In the genomic region with DNA sequence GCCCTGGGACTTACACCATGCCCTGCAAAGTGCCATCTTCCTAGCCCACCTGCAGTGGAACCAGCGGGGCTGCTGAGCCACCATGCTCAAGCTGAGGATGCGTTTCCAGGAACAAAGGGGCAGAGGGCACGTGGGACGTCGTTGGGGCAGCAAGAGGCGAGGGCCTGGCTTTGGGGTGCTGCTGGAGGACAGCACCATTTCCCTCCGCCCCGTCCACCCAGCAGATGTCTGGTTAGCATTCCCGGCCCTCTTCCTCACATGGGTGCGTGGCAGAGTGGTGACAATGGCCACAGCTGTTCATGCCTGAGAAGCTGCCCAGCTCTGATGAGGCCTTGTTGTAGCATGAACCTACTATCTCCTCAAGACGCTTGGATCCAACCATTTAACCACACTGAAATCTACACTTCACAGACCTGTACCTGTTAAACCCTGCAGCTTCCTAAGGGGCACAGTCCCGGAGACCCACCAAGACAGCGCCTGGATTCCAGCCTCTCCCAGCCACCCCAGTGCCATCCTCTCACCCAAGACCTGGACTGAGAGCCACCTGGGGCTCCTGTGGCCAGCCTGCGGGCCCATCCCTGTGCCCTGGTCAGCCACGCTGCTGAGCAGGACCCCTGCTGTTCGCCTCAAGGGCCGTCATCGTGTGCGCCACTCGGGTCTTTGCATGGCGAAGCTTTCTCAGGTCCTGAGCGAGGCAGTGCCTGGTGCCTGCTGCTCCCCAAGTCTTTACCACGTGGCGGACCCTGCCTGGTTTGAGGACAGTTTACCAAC, we compare ENCODE assay signal across 19 cellular contexts. TPM values are rescaled to one million over a fixed set of nuclear protein-coding genes. Genes with fewer than 3 reads are reported as not detected.
DNase-seq lines count a peak whose midpoint lies in the region; ATAC-seq, FAIRE-seq and TF ChIP-seq lines count a peak whose summit lies in the region.
"Had no signal": no experiment of that assay in that cellular context is flagged by ENCODE, and none has a peak within 500 bp of the region (broad histone marks: within the 10 kb centered on the region; RNA-seq: fewer than 3 reads in every experiment).

No MANE protein-coding gene starts in this region.

- H3K36me3 Mint-ChIP-seq in progenitor cell of endocrine pancreas (ENCODE audit: insufficient read depth): peaks cover 14% of the 10 kb centered on the region
- H3K36me3 Mint-ChIP-seq in chondrocyte (ENCODE audit: low read depth): peaks cover 20% of the 10 kb centered on the region
- H3K36me3 Mint-ChIP-seq: natural killer cell treated with Interleukin-12 subunit alpha and Interleukin-12 subunit beta and Interleukin-15 and Interleukin-18, amount 100 ng/mL, for 72 hours had no signal

- POLR2A ChIA-PET in Panc1 (lab: Charles Lee): no interaction called here

- 0 out of 2 replicates have a peak overlapping the region, but pooled peaks have one; percentile 2 for H3K27ac ChIP-seq in Panc1 (ENCODE audit: low read length)
- H3K27ac ChIP-seq in gastroesophageal sphincter: peak overlapping the region in 3 of 4 donors; percentile 76 to 94 (median 92)
- H3K27ac ChIP-seq: SJCRH30 had no signal

- intact Hi-C loops in Panc1 (cut with micrococcal nuclease; ENCODE audit: unreplicated experiment): no loop called here

- H3K36me3 ChIP-seq in Panc1 (ENCODE audit: control insufficient read depth, insufficient read depth, low read length) (peaks cover 12% of the 10 kb centered on the region), gastroesophageal sphincter (peaks cover 0 to 42% of the 10 kb centered on the region in 2 donors)

- H3K4me3 Mint-ChIP-seq in progenitor cell of endocrine pancreas (ENCODE audit: low read depth) (no peak overlapping the region), chondrocyte (ENCODE audit: unreplicated experiment) (no peak overlapping the region)
- H3K4me3 Mint-ChIP-seq: H9; natural killer cell treated with Interleukin-12 subunit alpha and Interleukin-12 subunit beta and Interleukin-15 and Interleukin-18, amount 100 ng/mL, for 72 hours had no signal

- TF ChIP-seq CTCF in Panc1 (IDR thresholded peaks at IDR 0.05) (no peak), gastroesophageal sphincter (IDR thresholded peaks at IDR 0.05) (no peak), progenitor cell of endocrine pancreas (IDR thresholded peaks at IDR 0.05; ENCODE audit: unreplicated experiment) (no peak), chondrocyte (IDR thresholded peaks at IDR 0.05) (no peak)

- no peak for TF ChIP-seq EP300 in gastroesophageal sphincter (IDR thresholded peaks at IDR 0.05)

- FAIRE-seq in GM12891 (lab: Jason Lieb, UNC): no peak
- FAIRE-seq: D721Med, G401.6 had no signal

- H3K9me3 ChIP-seq in Panc1 (ENCODE audit: control insufficient read depth, insufficient read depth, low read depth, low read length) (no peaks in the 10 kb centered on the region), gastroesophageal sphincter (no peaks in the 10 kb centered on the region)
- H3K9me3 ChIP-seq: SJCRH30, testis had no signal

- no peaks in the 10 kb centered on the region for H3K27me3 Mint-ChIP-seq in progenitor cell of endocrine pancreas
- H3K27me3 Mint-ChIP-seq in chondrocyte (ENCODE audit: low read depth): no peaks in the 10 kb centered on the region

- H3K4me1 Mint-ChIP-seq in progenitor cell of endocrine pancreas (ENCODE audit: low read depth) (peaks cover 14% of the 10 kb centered on the region), chondrocyte (ENCODE audit: low read depth) (peaks cover 14% of the 10 kb centered on the region)

- H3K27me3 ChIP-seq in Panc1 (ENCODE audit: control insufficient read depth, insufficient read depth, low read length): no peaks in the 10 kb centered on the region
- H3K27me3 ChIP-seq in gastroesophageal sphincter: no peaks in the 10 kb centered on the region
- H3K27me3 ChIP-seq: SJCRH30, testis had no signal

- H3K4me3 ChIP-seq in Panc1 (ENCODE audit: low read depth in 2 of 2, low read length in 2 of 2): no peak overlapping the region
- H3K4me3 ChIP-seq in gastroesophageal sphincter: no peak overlapping the region
- H3K4me3 ChIP-seq: SJCRH30, testis had no signal

- TF ChIP-seq POLR2A in GM12891 (IDR thresholded peaks at IDR 0.05; ENCODE audit: low read depth, low read length): 0 out of 2 replicates have a peak, but pooled peaks have one; percentile 30
- no peak for TF ChIP-seq POLR2A in gastroesophageal sphincter (IDR thresholded peaks at IDR 0.05)

- BruUV-seq in Panc1 (replicated peaks; lab: Mats Ljungman, UMichigan): no TSS peak

- peak overlapping the region; percentile 86 for H3K27ac Mint-ChIP-seq in progenitor cell of endocrine pancreas
- H3K27ac Mint-ChIP-seq in chondrocyte (ENCODE audit: unreplicated experiment): no peak overlapping the region
- H3K27ac Mint-ChIP-seq: natural killer cell treated with Interleukin-12 subunit alpha and Interleukin-12 subunit beta and Interleukin-15 and Interleukin-18, amount 100 ng/mL, for 72 hours had no signal

- WGBS in gastroesophageal sphincter (ENCODE audit: low coverage in 1 of 2), 2 donors: 84 to 100% methylated on average over 1 to 6 of the region's 24 CpGs

- ATAC-seq in Panc1: 0 out of 2 replicates have a peak, but pooled peaks have one; percentile 8
- no peak for ATAC-seq in gastroesophageal sphincter
- ATAC-seq in GM19324 (IDR thresholded peaks at IDR 0.05; ENCODE audit: low FRiP score, unreplicated experiment): no peak
- ATAC-seq: natural killer cell treated with Interleukin-12 subunit alpha and Interleukin-12 subunit beta and Interleukin-15 and Interleukin-18, amount 100 ng/mL, for 72 hours had no signal

- H3K4me1 ChIP-seq in Panc1 (ENCODE audit: control insufficient read depth, insufficient read depth, low read length) (peaks cover 14% of the 10 kb centered on the region), gastroesophageal sphincter (peaks cover 0 to 92% (median 20%) of the 10 kb centered on the region in 3 donors)

- in situ Hi-C loops in Panc1 (cut with HindIII; ENCODE audit: low pct_unique_long_range_greater_than_20kb, low sequenced_read_pairs): no loop called here

- H3K9me3 Mint-ChIP-seq in progenitor cell of endocrine pancreas (ENCODE audit: low read depth): no peaks in the 10 kb centered on the region
- H3K9me3 Mint-ChIP-seq in chondrocyte (ENCODE audit: low read depth): no peaks in the 10 kb centered on the region
- H3K9me3 Mint-ChIP-seq: H9; natural killer cell treated with Interleukin-12 subunit alpha and Interleukin-12 subunit beta and Interleukin-15 and Interleukin-18, amount 100 ng/mL, for 72 hours had no signal

- DNase-seq in GM12891 (ENCODE audit: insufficient read length, low spot score) (no peak), Panc1 (ENCODE audit: low read depth, low spot score) (no peak), progenitor cell of endocrine pancreas (ENCODE audit: low spot score, unreplicated experiment) (no peak), chondrocyte (ENCODE audit: low spot score) (no peak)
- DNase-seq in activated CD8-positive, alpha-beta memory T cell treated with anti-CD3 and anti-CD28 coated beads, Interleukin-2, amount 50 U/mL, for 4 hours: no peak
- no peak for DNase-seq in stimulated activated CD4-positive, alpha-beta T cell treated with anti-CD3 and anti-CD28 coated beads, Interleukin-4, amount 100 ng/mL, for 1 hour
- DNase-seq: activated CD4-positive, alpha-beta T cell treated with anti-CD3 and anti-CD28 coated beads for 1 hour; activated CD8-positive, alpha-beta memory T cell treated with anti-CD3 and anti-CD28 coated beads, Interleukin-2, amount 50 U/mL, for 48 hours; activated naive CD4-positive, alpha-beta T cell treated with anti-CD3 and anti-CD28 coated beads, Interleukin-2, amount 50 U/mL, for 16 hours; central memory CD4-positive, alpha-beta T cell; NCI-H187 treated with DMSO at 0.1 percent for 48 hours; testis had no signal

- CTCF ChIA-PET in Panc1 (lab: Charles Lee): interaction anchor here (0.6 to 0.9 kb wide), 2 partner anchors 369 to 376 kb away, joined by 3 to 4 read pairs; no protein-coding TSS in a partner anchor

TF ChIP-seq in GM12891, 5 proteins besides CTCF, POLR2A, EP300 and RAD21:
- no peak for TF ChIP-seq PAX5 (IDR thresholded peaks at IDR 0.05; ENCODE audit: insufficient read depth, low read length, severe bottlenecking)
- TF ChIP-seq POU2F2 (IDR thresholded peaks at IDR 0.05; ENCODE audit: low read depth, low read length): no peak
- TF ChIP-seq POLR2AphosphoS5 (IDR thresholded peaks at IDR 0.05; ENCODE audit: low read depth, low read length): no peak
- no peak for TF ChIP-seq TAF1 (IDR thresholded peaks at IDR 0.05; ENCODE audit: low read depth, low read length)
- no peak for TF ChIP-seq SPI1 (IDR thresholded peaks at IDR 0.05; ENCODE audit: low read depth, low read length)
TF ChIP-seq in GM12891: peak in this region for 0.

RNA-seq across cellular contexts. Expression of a gene that starts 33.2 kb away (rescaled TPM):
- polyA plus RNA-seq in GM12891 (2012; ENCODE audit: low read depth, missing spikeins): 0.08 TPM
- total RNA-seq in Panc1 (2021; ENCODE audit: unreplicated experiment) (11.3 TPM), gastroesophageal sphincter (1 to 10 TPM; 5.8 to 9.8 (median 6.7) TPM), progenitor cell of endocrine pancreas (0.60 and 0.86 TPM in 2 replicates), chondrocyte (2.9 to 5.1 TPM (median 4.8 TPM) in 3 replicates)
- 49.4 TPM for polyA plus RNA-seq in Panc1 (2012; ENCODE audit: insufficient read length)
